In the genomic region with DNA sequence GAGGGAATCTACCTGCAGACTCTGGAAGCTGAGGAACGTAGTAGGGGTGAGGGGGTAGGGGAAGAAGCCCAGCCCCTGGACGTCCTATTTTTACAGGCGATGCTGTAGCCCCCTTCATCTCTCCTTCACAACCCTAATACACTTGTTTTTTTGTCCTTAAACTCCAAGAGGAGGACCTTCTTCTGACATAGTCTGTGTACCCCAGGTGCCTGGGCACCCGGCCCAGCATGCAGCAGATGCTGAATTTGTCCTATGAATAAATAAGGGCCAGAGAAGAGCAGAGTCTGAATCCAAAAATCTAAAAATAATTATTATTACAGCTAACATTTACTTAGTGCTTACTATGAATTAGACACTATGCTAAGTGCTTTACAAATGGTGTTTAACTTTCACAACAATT, we compare ENCODE assay signal across 20 cellular contexts. TPM values are rescaled to one million over a fixed set of nuclear protein-coding genes. Genes with fewer than 3 reads are reported as not detected.
DNase-seq lines count a peak whose midpoint lies in the region; ATAC-seq and TF ChIP-seq lines count a peak whose summit lies in the region.
"Had no signal": no experiment of that assay in that cellular context is flagged by ENCODE, and none has a peak within 500 bp of the region (broad histone marks: within the 10 kb centered on the region; RNA-seq: fewer than 3 reads in every experiment).

No MANE protein-coding gene starts in this region.

- H3K4ac ChIP-seq in mesenchymal stem cell (ENCODE audit: low read depth in 1 of 2, low read length in 2 of 2) = no peak overlapping the region

- H3K27ac ChIP-seq in CD4-positive, CD25-positive, alpha-beta regulatory T cell (ENCODE audit: insufficient read depth, low read length, poor library complexity, severe bottlenecking) = peak overlapping the region; percentile 44
- H3K27ac ChIP-seq in HCT116 (ENCODE audit: low read depth, low read length) = peak overlapping the region; percentile 38
- H3K27ac ChIP-seq in mesenchymal stem cell (ENCODE audit: low read length, poor library complexity, severe bottlenecking) = no peak overlapping the region
- H3K27ac ChIP-seq: brain microvascular endothelial cell, esophagus squamous epithelium had no signal

- WGBS in mesenchymal stem cell = 100% methylated on average over 2 of the region's 4 CpGs

- peaks cover 25% of the 10 kb centered on the region for H3K4me1 ChIP-seq in CD4-positive, CD25-positive, alpha-beta regulatory T cell (ENCODE audit: control insufficient read depth, insufficient read depth, low read length, poor library complexity, severe bottlenecking)
- H3K4me1 ChIP-seq in HCT116 (ENCODE audit: control insufficient read depth in 1 of 2, insufficient read depth in 2 of 2, low read length in 2 of 2) = peaks cover 22 to 47% of the 10 kb centered on the region in 2 experiments
- H3K4me1 ChIP-seq in mesenchymal stem cell (ENCODE audit: control insufficient read depth, insufficient read depth, low read depth, low read length) = peaks cover 11% of the 10 kb centered on the region

- no peak for DNase-seq in CD4-positive, CD25-positive, alpha-beta regulatory T cell
- DNase-seq in HCT116 (ENCODE audit: low read depth, low spot score) (no peak), WTC11 (ENCODE audit: low spot score) (no peak), mesenchymal stem cell (no peak), NCI-H748 (lab: John Stamatoyannopoulos, UW; ENCODE audit: unreplicated experiment) (no peak), H4 (ENCODE audit: low spot score) (no peak)
- DNase-seq: activated naive CD8-positive, alpha-beta T cell treated with anti-CD3 and anti-CD28 coated beads, Interleukin-2, amount 10 ng/mL, durations not matched to agents 7 days and 5 days; activated T-cell treated with anti-CD3 and anti-CD28 coated beads, Interleukin-2, amount 50 U/mL, for 24 hours; BE2C; brain microvascular endothelial cell; esophagus squamous epithelium; MG63; NCI-H187 treated with DMSO at 0.1 percent for 48 hours; NCI-H524; stimulated activated CD4-positive, alpha-beta T cell treated with anti-CD3 and anti-CD28 coated beads, Interleukin-12 subunit alpha, Interleukin-12 subunit beta, amount 100 ng/mL, for 4 hours had no signal

- BruUV-seq in HCT116 (replicated peaks; lab: Mats Ljungman, UMichigan) = no TSS peak

- no peak overlapping the region for H2BK5ac ChIP-seq in mesenchymal stem cell (ENCODE audit: low read depth, low read length, poor library complexity, severe bottlenecking)

- no peak for ATAC-seq in CD4-positive, CD25-positive, alpha-beta regulatory T cell (ENCODE audit: low read depth in 2 of 2)
- ATAC-seq in HCT116 (no peak), WTC11 (no peak), HG03378 (IDR thresholded peaks at IDR 0.05; ENCODE audit: unreplicated experiment) (no peak)
- ATAC-seq: natural killer cell treated with Interleukin-12 subunit alpha and Interleukin-12 subunit beta and Interleukin-15 and Interleukin-18, amount 100 ng/mL, for 72 hours; stimulated activated effector memory CD8-positive, alpha-beta T cell treated with anti-CD3 and anti-CD28 coated beads, Interleukin-12 subunit alpha, Interleukin-12 subunit beta, amount 100 ng/mL, for 72 hours had no signal

- H4K20me1 ChIP-seq in HCT116 (ENCODE audit: insufficient read depth) = no peaks in the 10 kb centered on the region; the same call in 1 of the 2 replicates

- H3K36me3 ChIP-seq in CD4-positive, CD25-positive, alpha-beta regulatory T cell (ENCODE audit: control insufficient read depth, insufficient read depth, low read length) = no peaks in the 10 kb centered on the region
- H3K36me3 ChIP-seq in HCT116 (ENCODE audit: control insufficient read depth in 1 of 2, insufficient read depth in 2 of 2, low read length in 2 of 2) (peaks cover 4 to 48% of the 10 kb centered on the region in 2 experiments; a peak in 3 of 4 replicates), mesenchymal stem cell (ENCODE audit: control insufficient read depth in 1 of 2, insufficient read depth in 2 of 2, low read depth in 1 of 2, low read length in 2 of 2) (no peaks in the 10 kb centered on the region)
- H3K36me3 ChIP-seq: brain microvascular endothelial cell, esophagus squamous epithelium had no signal

- no peak overlapping the region for H3K18ac ChIP-seq in mesenchymal stem cell (ENCODE audit: low read depth in 1 of 2, low read length in 2 of 2)

- H2BK120ac ChIP-seq in mesenchymal stem cell (ENCODE audit: low read depth, low read length) = no peak overlapping the region

- H3K9me2 ChIP-seq in HCT116 (ENCODE audit: insufficient read depth) = no peaks in the 10 kb centered on the region

- H3K9me3 ChIP-seq in CD4-positive, CD25-positive, alpha-beta regulatory T cell (ENCODE audit: control insufficient read depth in 2 of 2, low read length in 2 of 2) = no peaks in the 10 kb centered on the region
- H3K9me3 ChIP-seq in HCT116 (ENCODE audit: control insufficient read depth in 1 of 2, insufficient read depth in 1 of 2, low read depth in 1 of 2, low read length in 2 of 2) (peaks cover 0 to 4% of the 10 kb centered on the region in 2 experiments; a peak in 1 of 4 replicates), mesenchymal stem cell (ENCODE audit: control insufficient read depth, low read length) (peaks cover 6% of the 10 kb centered on the region)
- H3K9me3 ChIP-seq: BE2C had no signal

- peaks cover 0 to 22% (median 14%) of the 10 kb centered on the region in 4 donors for H3K4me1 Mint-ChIP-seq in CD4-positive, CD25-positive, alpha-beta regulatory T cell
- peaks cover 21% of the 10 kb centered on the region for H3K4me1 Mint-ChIP-seq in WTC11

- H3K27me3 ChIP-seq in CD4-positive, CD25-positive, alpha-beta regulatory T cell (ENCODE audit: control insufficient read depth, insufficient read depth, low read length) = no peaks in the 10 kb centered on the region
- no peaks in the 10 kb centered on the region for H3K27me3 ChIP-seq in HCT116 (ENCODE audit: insufficient read depth, low read length)
- H3K27me3 ChIP-seq in mesenchymal stem cell (ENCODE audit: control insufficient read depth in 1 of 2, insufficient read depth in 1 of 2, low read length in 2 of 2) = no peaks in the 10 kb centered on the region
- H3K27me3 ChIP-seq: BE2C, brain microvascular endothelial cell, esophagus squamous epithelium, MG63 had no signal

- CTCF ChIA-PET in HCT116 (lab: Charles Lee) (no interaction called here), WTC11 (lab: Charles Lee) (interaction anchor here (1.2 to 1.4 kb wide), 2 partner anchors 22 to 78 kb away, joined by 3 to 5 read pairs; no protein-coding TSS in a partner anchor)

- no peak for TF ChIP-seq POLR2A in HCT116 (IDR thresholded peaks at IDR 0.05; ENCODE audit: borderline replicate concordance, extremely low read depth, insufficient read depth, insufficient read length)

- RAD21 ChIA-PET in HCT116 (lab: Charles Lee; ENCODE audit: low non-redundant PET in 1 of 2, low total read pairs in 2 of 2, uncharacterized antibody in 2 of 2, unreplicated experiment in 2 of 2) = no interaction called here

- H2AFZ ChIP-seq in HCT116 (ENCODE audit: low read depth, low read length, poor library complexity, severe bottlenecking) (no peak overlapping the region), mesenchymal stem cell (ENCODE audit: low read depth, low read length) (peak overlapping the region; percentile 10)

- H3K9me3 Mint-ChIP-seq in CD4-positive, CD25-positive, alpha-beta regulatory T cell = peaks cover 0 to 2% (median 0%) of the 10 kb centered on the region in 7 donors
- H3K9me3 Mint-ChIP-seq in WTC11 = no peaks in the 10 kb centered on the region
- H3K9me3 Mint-ChIP-seq: activated naive CD8-positive, alpha-beta T cell treated with anti-CD3 and anti-CD28 coated beads, Interleukin-2, amount 10 ng/mL, durations not matched to agents 7 days and 5 days; natural killer cell treated with Interleukin-12 subunit alpha and Interleukin-12 subunit beta and Interleukin-15 and Interleukin-18, amount 100 ng/mL, for 72 hours; stimulated activated effector memory CD8-positive, alpha-beta T cell treated with anti-CD3 and anti-CD28 coated beads, Interleukin-12 subunit alpha, Interleukin-12 subunit beta, amount 100 ng/mL, for 72 hours had no signal

- TF ChIP-seq CTCF in HCT116 (IDR thresholded peaks at IDR 0.05 in 2 of 3, conservative IDR thresholded peaks at IDR 0.05 in 1 of 3; ENCODE audit: borderline replicate concordance in 1 of 3, insufficient read depth in 1 of 3, low read depth in 2 of 3, low read length in 2 of 3) (no peak), WTC11 (IDR thresholded peaks at IDR 0.05) (no peak)

- H4K91ac ChIP-seq in mesenchymal stem cell (ENCODE audit: low read length) = no peak overlapping the region

- intact Hi-C loops in HCT116 (cut with micrococcal nuclease) = no loop called here

- H3K23ac ChIP-seq in mesenchymal stem cell (ENCODE audit: low read length in 2 of 2) = no peak overlapping the region

- H3K14ac ChIP-seq in mesenchymal stem cell (ENCODE audit: low read length in 2 of 2) = no peak overlapping the region

- H2BK12ac ChIP-seq in mesenchymal stem cell (ENCODE audit: low read length in 2 of 2) = no peak overlapping the region

- H3K9ac ChIP-seq in HCT116 (ENCODE audit: low read length) = no peak overlapping the region
- H3K9ac ChIP-seq in mesenchymal stem cell (ENCODE audit: low read length) = no peak overlapping the region

- H3K36me3 Mint-ChIP-seq in CD4-positive, CD25-positive, alpha-beta regulatory T cell = no peaks in the 10 kb centered on the region
- peaks cover 43% of the 10 kb centered on the region for H3K36me3 Mint-ChIP-seq in WTC11

- peaks cover 12% of the 10 kb centered on the region for H3K79me1 ChIP-seq in mesenchymal stem cell (replicated peaks; ENCODE audit: low read length, poor library complexity, severe bottlenecking)

- no peak overlapping the region for H3K4me3 ChIP-seq in CD4-positive, CD25-positive, alpha-beta regulatory T cell (ENCODE audit: low read depth, low read length)
- H3K4me3 ChIP-seq in HCT116 (replicated peaks in 1 of 2; ENCODE audit: low read depth in 1 of 2, low read length in 2 of 2) (no peak overlapping the region), mesenchymal stem cell (ENCODE audit: insufficient read depth in 1 of 2, low read depth in 1 of 2, low read length in 2 of 2) (no peak overlapping the region)
- H3K4me3 ChIP-seq: esophagus squamous epithelium, MG63 had no signal

- H3K4me3 Mint-ChIP-seq in CD4-positive, CD25-positive, alpha-beta regulatory T cell = peak overlapping the region in 3 of 4 donors; percentile 29 to 77 (median 71)
- no peak overlapping the region for H3K4me3 Mint-ChIP-seq in WTC11
- H3K4me3 Mint-ChIP-seq: activated T-cell treated with anti-CD3 and anti-CD28 coated beads, Interleukin-2, amount 50 U/mL, for 24 hours; natural killer cell treated with Interleukin-12 subunit alpha and Interleukin-12 subunit beta and Interleukin-15 and Interleukin-18, amount 100 ng/mL, for 72 hours; stimulated activated effector memory CD8-positive, alpha-beta T cell treated with anti-CD3 and anti-CD28 coated beads, Interleukin-12 subunit alpha, Interleukin-12 subunit beta, amount 100 ng/mL, for 72 hours had no signal

- TF ChIP-seq RAD21 in HCT116 (IDR thresholded peaks at IDR 0.05; ENCODE audit: low read depth) = no peak

- POLR2A ChIA-PET in HCT116 (lab: Charles Lee) = no interaction called here
- POLR2A ChIA-PET in WTC11 (lab: Charles Lee) = no interaction called here

- H4K8ac ChIP-seq in mesenchymal stem cell (ENCODE audit: low read length) = no peak overlapping the region

- peaks cover 100% of the 10 kb centered on the region for H3K79me2 ChIP-seq in HCT116 (ENCODE audit: insufficient read depth, low read length)

- no peak overlapping the region for H2BK15ac ChIP-seq in mesenchymal stem cell (ENCODE audit: low read depth, poor library complexity, severe bottlenecking)

- peak overlapping the region; percentile 49 for H2AK5ac ChIP-seq in mesenchymal stem cell (ENCODE audit: low read length, severe bottlenecking)

- no peaks in the 10 kb centered on the region for H3K27me3 Mint-ChIP-seq in CD4-positive, CD25-positive, alpha-beta regulatory T cell
- no peaks in the 10 kb centered on the region for H3K27me3 Mint-ChIP-seq in WTC11 (ENCODE audit: low read depth)
- H3K27me3 Mint-ChIP-seq: activated naive CD8-positive, alpha-beta T cell treated with anti-CD3 and anti-CD28 coated beads, Interleukin-2, amount 10 ng/mL, durations not matched to agents 7 days and 5 days; natural killer cell treated with Interleukin-12 subunit alpha and Interleukin-12 subunit beta and Interleukin-15 and Interleukin-18, amount 100 ng/mL, for 72 hours had no signal

- peak overlapping the region in 1 of 3 donors; percentile 21 for H3K27ac Mint-ChIP-seq in CD4-positive, CD25-positive, alpha-beta regulatory T cell
- peak overlapping the region; percentile 56; the same call in 1 of the 2 replicates for H3K27ac Mint-ChIP-seq in WTC11
- H3K27ac Mint-ChIP-seq: activated naive CD8-positive, alpha-beta T cell treated with anti-CD3 and anti-CD28 coated beads, Interleukin-2, amount 10 ng/mL, durations not matched to agents 7 days and 5 days; activated T-cell treated with anti-CD3 and anti-CD28 coated beads, Interleukin-2, amount 50 U/mL, for 24 hours; natural killer cell treated with Interleukin-12 subunit alpha and Interleukin-12 subunit beta and Interleukin-15 and Interleukin-18, amount 100 ng/mL, for 72 hours; stimulated activated effector memory CD8-positive, alpha-beta T cell treated with anti-CD3 and anti-CD28 coated beads, Interleukin-12 subunit alpha, Interleukin-12 subunit beta, amount 100 ng/mL, for 72 hours had no signal

- H3K4me2 ChIP-seq in HCT116 (ENCODE audit: low read length) (peak overlapping the region; percentile 53; the same call in 1 of the 2 replicates), mesenchymal stem cell (ENCODE audit: low read length, poor library complexity, severe bottlenecking) (no peak overlapping the region)

RNA-seq across cellular contexts. Expression of gene KIF18B, which starts 5.1 kb away (rescaled TPM):
- total RNA-seq in CD4-positive, CD25-positive, alpha-beta regulatory T cell = 0.52 TPM
- under 1 TPM in 3 of 4 donors, not detected in 1; 0.19 to 0.60 (median 0.23) TPM for polyA plus RNA-seq in CD4-positive, CD25-positive, alpha-beta regulatory T cell
- total RNA-seq in HCT116 (2021; ENCODE audit: unreplicated experiment) (76.4 TPM), WTC11 (2021) (62.2 to 82.2 TPM (median 66.3 TPM) in 3 replicates)
- polyA plus RNA-seq in HCT116 (2012) = 34.8 and 38.1 TPM in 2 replicates
- polyA plus RNA-seq in mesenchymal stem cell (2013, experiment 1 of 2) = 1.9 TPM
- polyA plus RNA-seq in mesenchymal stem cell (2013, experiment 2 of 2) = 1.6 TPM
- 4.5 and 4.9 TPM in 2 replicates for total RNA-seq in H4 (2014; rRNA removed; shearing (Covaris generic))

RNA-seq across cellular contexts. Expression of gene C1QL1, which starts 25.6 kb away (rescaled TPM):
- total RNA-seq in CD4-positive, CD25-positive, alpha-beta regulatory T cell = not detected
- not detected for polyA plus RNA-seq in CD4-positive, CD25-positive, alpha-beta regulatory T cell
- 3.5 TPM for total RNA-seq in HCT116 (2021; ENCODE audit: unreplicated experiment)
- polyA plus RNA-seq in HCT116 (2012) = 3.6 and 4.2 TPM in 2 replicates
- 13.4 to 16.8 TPM (median 15.6 TPM) in 3 replicates for total RNA-seq in WTC11 (2021)
- polyA plus RNA-seq in mesenchymal stem cell (2013, experiment 1 of 2) = 9.0 TPM
- 9.5 TPM for polyA plus RNA-seq in mesenchymal stem cell (2013, experiment 2 of 2)
- 5.3 and 7.1 TPM in 2 replicates for total RNA-seq in H4 (2014; rRNA removed; shearing (Covaris generic))
- total RNA-seq: activated naive CD8-positive, alpha-beta T cell treated with anti-CD3 and anti-CD28 coated beads, Interleukin-2, amount 10 ng/mL, durations not matched to agents 7 days and 5 days; natural killer cell treated with Interleukin-12 subunit alpha and Interleukin-12 subunit beta and Interleukin-15 and Interleukin-18, amount 100 ng/mL, for 72 hours had no signal

RNA-seq across cellular contexts. Expression of gene GFAP, which starts 27.2 kb away (rescaled TPM):
- not detected for total RNA-seq in CD4-positive, CD25-positive, alpha-beta regulatory T cell
- polyA plus RNA-seq in CD4-positive, CD25-positive, alpha-beta regulatory T cell = not detected
- not detected for total RNA-seq in HCT116 (2021; ENCODE audit: unreplicated experiment)
- polyA plus RNA-seq in HCT116 (2012) = 0.40 and 0.51 TPM in 2 replicates
- 1.5 to 2.2 TPM (median 1.6 TPM) in 3 replicates for total RNA-seq in WTC11 (2021)
- polyA plus RNA-seq in mesenchymal stem cell (2013, experiment 1 of 2) = 0.68 TPM
- polyA plus RNA-seq in mesenchymal stem cell (2013, experiment 2 of 2) = 0.49 TPM
- total RNA-seq in H4 (2014; rRNA removed; shearing (Covaris generic)) = not detected in 2 replicates
- total RNA-seq: activated naive CD8-positive, alpha-beta T cell treated with anti-CD3 and anti-CD28 coated beads, Interleukin-2, amount 10 ng/mL, durations not matched to agents 7 days and 5 days; dermis microvascular lymphatic vessel endothelial cell; esophagus squamous epithelium; lung microvascular endothelial cell; natural killer cell treated with Interleukin-12 subunit alpha and Interleukin-12 subunit beta and Interleukin-15 and Interleukin-18, amount 100 ng/mL, for 72 hours had no signal

RNA-seq across cellular contexts. Expression of gene EFTUD2, which starts 43.2 kb away (rescaled TPM):
- 111 TPM for total RNA-seq in CD4-positive, CD25-positive, alpha-beta regulatory T cell
- polyA plus RNA-seq in CD4-positive, CD25-positive, alpha-beta regulatory T cell = 10 to 100 TPM; 58.8 to 86.7 (median 73.5) TPM
- total RNA-seq in HCT116 (2021; ENCODE audit: unreplicated experiment) (150 TPM), WTC11 (2021) (128 to 162 TPM (median 148 TPM) in 3 replicates)
- polyA plus RNA-seq in HCT116 (2012) = 98.2 and 101 TPM in 2 replicates
- 49.3 TPM for polyA plus RNA-seq in mesenchymal stem cell (2013, experiment 1 of 2)
- polyA plus RNA-seq in mesenchymal stem cell (2013, experiment 2 of 2) = 53.4 TPM
- 120 and 173 TPM in 2 replicates for total RNA-seq in H4 (2014; rRNA removed; shearing (Covaris generic))

Comparison
In these comparisons a context has a peak if more than half of its experiments do, and no peak if none do; other contexts are left out.
1. RNA of gene KIF18B, which starts 5.1 kb away (total RNA-seq): 62.2 to 82.2 TPM in WTC11 and 76.4 TPM in HCT116 (single experiment); 4.5 to 4.9 TPM in H4 and 0.52 TPM in CD4-positive, CD25-positive, alpha-beta regulatory T cell (single experiment); every median in the first group is over 10 times any median in the second.